17 cellular contexts compared by ENCODE assay signal in the genomic region with DNA sequence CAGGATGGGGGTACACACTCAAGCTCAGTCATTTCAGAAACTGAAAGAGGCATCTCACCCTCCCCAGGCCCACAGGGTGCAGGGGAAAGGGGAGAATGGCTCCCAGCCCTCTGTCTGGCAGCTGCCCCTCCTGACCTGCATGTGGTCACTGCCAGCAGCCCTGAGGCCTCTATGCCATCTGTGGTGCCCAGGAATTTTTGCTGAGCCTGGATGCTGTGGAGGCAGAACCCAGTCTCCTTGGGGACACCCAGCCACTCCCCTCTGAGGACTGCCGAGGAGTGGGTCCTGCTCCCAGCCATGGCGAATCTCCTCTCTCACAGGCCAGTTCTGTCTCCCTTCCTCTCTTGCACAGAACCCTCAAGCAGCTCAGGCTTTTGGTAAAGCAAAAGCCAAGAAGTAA.
DNase-seq lines count a peak whose midpoint lies in the region; ATAC-seq and TF ChIP-seq lines count a peak whose summit lies in the region.
"Had no signal": no experiment of that assay in that cellular context is flagged by ENCODE, and none has a peak within 500 bp of the region (broad histone marks: within the 10 kb centered on the region; RNA-seq: fewer than 3 reads in every experiment).

No MANE protein-coding gene starts in this region.

- H3K4me3 ChIP-seq in vagina, result no peak overlapping the region
- H3K4me3 ChIP-seq: BLaER1 treated with 17β-estradiol and CSF1 and Interleukin-3, amounts not matched to agents 10 nM and 100 nM had no signal

- H3K79me1 ChIP-seq in H9 (ENCODE audit: insufficient read depth, low read depth, low read length, poor library complexity, severe bottlenecking), result no peaks in the 10 kb centered on the region

- no CpG with 5 or more reads among the region's 2 CpGs for WGBS in H9 (ENCODE audit: extremely low coverage, insufficient read length, low lambda C conversion rate)

- H3K23me2 ChIP-seq in H9 (ENCODE audit: insufficient read length, low read depth, low read length, poor library complexity, severe bottlenecking), result no peaks in the 10 kb centered on the region

- ATAC-seq in activated CD8-positive, alpha-beta memory T cell treated with anti-CD3 and anti-CD28 coated beads, Interleukin-2, amount 10 ng/mL, durations not matched to agents 7 days and 5 days, result no peak
- no peak for ATAC-seq in Right ventricle myocardium superior (ENCODE audit: poor library complexity)
- ATAC-seq: CD8-positive, alpha-beta T cell had no signal

- H2BK20ac ChIP-seq in H9 (ENCODE audit: low read depth, low read length, poor library complexity, severe bottlenecking), result no peak overlapping the region

- H3K4me1 Mint-ChIP-seq in activated CD8-positive, alpha-beta memory T cell treated with anti-CD3 and anti-CD28 coated beads, Interleukin-2, amount 10 ng/mL, durations not matched to agents 7 days and 5 days, result no peaks in the 10 kb centered on the region
- H3K4me1 Mint-ChIP-seq in osteocyte (ENCODE audit: unreplicated experiment) (no peaks in the 10 kb centered on the region), H9 (peaks cover 10 to 22% of the 10 kb centered on the region in 2 experiments)
- H3K4me1 Mint-ChIP-seq: B cell had no signal

- H3K27me3 ChIP-seq in vagina (no peaks in the 10 kb centered on the region), H9 (ENCODE audit: insufficient read depth, low read length) (no peaks in the 10 kb centered on the region)
- H3K27me3 ChIP-seq: BLaER1 treated with 17β-estradiol and CSF1 and Interleukin-3, amounts not matched to agents 10 nM and 100 nM had no signal

- H3K79me2 ChIP-seq in H9 (ENCODE audit: insufficient read depth, low read length), result no peaks in the 10 kb centered on the region

- H3K9ac ChIP-seq in H9 (ENCODE audit: extremely low read depth, insufficient read length, low read length), result no peak overlapping the region
- H3K9ac ChIP-seq: BLaER1 treated with 17β-estradiol and CSF1 and Interleukin-3, amounts not matched to agents 10 nM and 100 nM had no signal

- H3K4me2 ChIP-seq in H9 (ENCODE audit: insufficient read depth, insufficient read length, low read length), result no peak overlapping the region
- H3K4me2 ChIP-seq: BLaER1 treated with 17β-estradiol and CSF1 and Interleukin-3, amounts not matched to agents 10 nM and 100 nM had no signal

- H2BK5ac ChIP-seq in H9 (ENCODE audit: insufficient read length, low read length), result no peak overlapping the region

- H3K23ac ChIP-seq in H9 (ENCODE audit: insufficient read length, low read depth, low read length), result no peak overlapping the region

- H3K4ac ChIP-seq in H9 (ENCODE audit: low read depth, low read length), result no peak overlapping the region

- H3K4me3 Mint-ChIP-seq in activated CD8-positive, alpha-beta memory T cell treated with anti-CD3 and anti-CD28 coated beads, Interleukin-2, amount 10 ng/mL, durations not matched to agents 7 days and 5 days, result no peak overlapping the region
- H3K4me3 Mint-ChIP-seq in osteocyte (ENCODE audit: unreplicated experiment) (no peak overlapping the region), H9 (no peak overlapping the region)
- H3K4me3 Mint-ChIP-seq: B cell; CD8-positive, alpha-beta T cell had no signal

- DNase-seq in activated CD8-positive, alpha-beta memory T cell treated with anti-CD3 and anti-CD28 coated beads, Interleukin-2, amount 10 ng/mL, durations not matched to agents 7 days and 5 days, result peak; percentile 8
- no peak for DNase-seq in activated CD8-positive, alpha-beta memory T cell treated with anti-CD3 and anti-CD28 coated beads, Interleukin-2, amount 50 U/mL, for 4 hours
- DNase-seq in mucosa of gallbladder (ENCODE audit: low spot score), result peak; percentile 4
- peak; percentile 69 for DNase-seq in osteocyte (ENCODE audit: extremely low spot score, unreplicated experiment)
- peak; percentile 52 to 76 for DNase-seq in vagina (ENCODE audit: extremely low spot score in 2 of 2)
- DNase-seq in Right ventricle myocardium superior, result no peak
- no peak for DNase-seq in erythroblast (lab: John Stamatoyannopoulos, UW)
- DNase-seq in H9, result no peak
- DNase-seq: Calu3, DMS79 treated with DMSO at 0.1 percent for 48 hours, GF-D8, GOT3, H7, IMR-90 had no signal

- CTCF ChIA-PET in activated CD8-positive, alpha-beta memory T cell treated with anti-CD3 and anti-CD28 coated beads, Interleukin-2, amount 10 ng/mL, durations not matched to agents 7 days and 5 days (lab: Charles Lee), result no interaction called here

- no peaks in the 10 kb centered on the region for H4K20me1 ChIP-seq in H9 (ENCODE audit: control insufficient read depth, insufficient read depth, insufficient read length)
- H4K20me1 ChIP-seq: BLaER1 treated with 17β-estradiol and CSF1 and Interleukin-3, amounts not matched to agents 10 nM and 100 nM had no signal

- intact Hi-C loops in vagina (cut with DNase I), result no loop called here
- intact Hi-C loops in Right ventricle myocardium superior (cut with DNase I), result no loop called here

- TF ChIP-seq CTCF in osteocyte (IDR thresholded peaks at IDR 0.05) (no peak), vagina (IDR thresholded peaks at IDR 0.05) (no peak), H9 (conservative IDR thresholded peaks at IDR 0.05) (no peak)

- H3K27ac Mint-ChIP-seq in activated CD8-positive, alpha-beta memory T cell treated with anti-CD3 and anti-CD28 coated beads, Interleukin-2, amount 10 ng/mL, durations not matched to agents 7 days and 5 days, result no peak overlapping the region
- H3K27ac Mint-ChIP-seq in osteocyte (ENCODE audit: unreplicated experiment), result no peak overlapping the region
- H3K27ac Mint-ChIP-seq in H9, result no peak overlapping the region
- H3K27ac Mint-ChIP-seq: B cell; CD8-positive, alpha-beta T cell had no signal

- H3K27me3 Mint-ChIP-seq in activated CD8-positive, alpha-beta memory T cell treated with anti-CD3 and anti-CD28 coated beads, Interleukin-2, amount 10 ng/mL, durations not matched to agents 7 days and 5 days, result peaks cover 8% of the 10 kb centered on the region
- H3K27me3 Mint-ChIP-seq in osteocyte (ENCODE audit: unreplicated experiment), result peaks cover 28% of the 10 kb centered on the region
- peaks cover 41% of the 10 kb centered on the region for H3K27me3 Mint-ChIP-seq in H9 (ENCODE audit: low read depth)

- H4K5ac ChIP-seq in H9 (ENCODE audit: insufficient read length, low read depth, low read length), result no peak overlapping the region

- no peak overlapping the region for H2AK5ac ChIP-seq in H9 (ENCODE audit: insufficient read length, low read length)

- H3T11ph ChIP-seq in H9 (ENCODE audit: low read length), result no peak overlapping the region

- no peak overlapping the region for H3K56ac ChIP-seq in H9 (ENCODE audit: insufficient read length, low read depth, low read length)

- H2BK15ac ChIP-seq in H9 (ENCODE audit: low read depth, low read length), result no peak overlapping the region

- H3K36me3 Mint-ChIP-seq in activated CD8-positive, alpha-beta memory T cell treated with anti-CD3 and anti-CD28 coated beads, Interleukin-2, amount 10 ng/mL, durations not matched to agents 7 days and 5 days, result no peaks in the 10 kb centered on the region
- no peaks in the 10 kb centered on the region for H3K36me3 Mint-ChIP-seq in osteocyte (ENCODE audit: unreplicated experiment)
- H3K36me3 Mint-ChIP-seq in H9 (ENCODE audit: insufficient read depth in 1 of 3, low read depth in 3 of 3), result no peaks in the 10 kb centered on the region; a peak in 1 of 7 replicates
- H3K36me3 Mint-ChIP-seq: CD8-positive, alpha-beta T cell had no signal

- H2BK12ac ChIP-seq in H9 (ENCODE audit: insufficient read length, low read depth, low read length), result no peak overlapping the region

- H3K18ac ChIP-seq in H9 (ENCODE audit: insufficient read length, low read depth, low read length), result no peak overlapping the region

- H3K27ac ChIP-seq in vagina (no peak overlapping the region), H9 (ENCODE audit: insufficient read length, low read depth, low read length) (no peak overlapping the region)
- H3K27ac ChIP-seq: BLaER1 treated with 17β-estradiol and CSF1 and Interleukin-3, amounts not matched to agents 10 nM and 100 nM had no signal

- no peak overlapping the region for H2AFZ ChIP-seq in H9 (ENCODE audit: low read length)

- H3K36me3 ChIP-seq in vagina, result no peaks in the 10 kb centered on the region
- H3K36me3 ChIP-seq: BLaER1 treated with 17β-estradiol and CSF1 and Interleukin-3, amounts not matched to agents 10 nM and 100 nM had no signal

- H3K9me3 Mint-ChIP-seq in activated CD8-positive, alpha-beta memory T cell treated with anti-CD3 and anti-CD28 coated beads, Interleukin-2, amount 10 ng/mL, durations not matched to agents 7 days and 5 days (ENCODE audit: low read depth), result no peaks in the 10 kb centered on the region
- H3K9me3 Mint-ChIP-seq in osteocyte (ENCODE audit: unreplicated experiment) (peaks cover 3% of the 10 kb centered on the region), H9 (no peaks in the 10 kb centered on the region; a peak in 1 of 5 replicates)
- H3K9me3 Mint-ChIP-seq: CD8-positive, alpha-beta T cell had no signal

- no peak overlapping the region for H2BK120ac ChIP-seq in H9 (ENCODE audit: low read depth, low read length, poor library complexity, severe bottlenecking)

- no peaks in the 10 kb centered on the region for H3K9me3 ChIP-seq in vagina
- H3K9me3 ChIP-seq in H9 (ENCODE audit: control insufficient read depth, low read depth, low read length), result no peaks in the 10 kb centered on the region
- H3K9me3 ChIP-seq: BLaER1 treated with 17β-estradiol and CSF1 and Interleukin-3, amounts not matched to agents 10 nM and 100 nM had no signal

- TF ChIP-seq POLR2A in vagina (IDR thresholded peaks at IDR 0.05) (no peak), erythroblast (IDR thresholded peaks at IDR 0.05; ENCODE audit: low read length) (no peak)

- H3K4me1 ChIP-seq in vagina, result no peaks in the 10 kb centered on the region
- H3K4me1 ChIP-seq in H9 (ENCODE audit: insufficient read depth, low read length), result peaks cover 4% of the 10 kb centered on the region; the same call in 1 of the 2 replicates
- H3K4me1 ChIP-seq: BLaER1 treated with 17β-estradiol and CSF1 and Interleukin-3, amounts not matched to agents 10 nM and 100 nM had no signal

- H4K8ac ChIP-seq in H9 (replicated peaks; ENCODE audit: insufficient read length, low read depth, low read length), result no peak overlapping the region

- no peak overlapping the region for H3K14ac ChIP-seq in H9 (ENCODE audit: insufficient read depth, low read length)

- H4K91ac ChIP-seq in H9 (ENCODE audit: insufficient read length, low read depth, low read length), result no peak overlapping the region

Comparison
In these comparisons a context has a peak if more than half of its experiments do, and no peak if none do; other contexts are left out.
1. DNase-seq: peak in activated CD8-positive, alpha-beta memory T cell treated with anti-CD3 and anti-CD28 coated beads, Interleukin-2, amount 10 ng/mL, durations not matched to agents 7 days and 5 days (single experiment), mucosa of gallbladder (single experiment), osteocyte (single experiment) and vagina (2 of 2); none in activated CD8-positive, alpha-beta memory T cell treated with anti-CD3 and anti-CD28 coated beads, Interleukin-2, amount 50 U/mL, for 4 hours (single experiment), Right ventricle myocardium superior (single experiment), erythroblast (0 of 2) and H9 (single experiment).